Comparison of ENCODE assay signal across 22 cellular contexts in the genomic region with DNA sequence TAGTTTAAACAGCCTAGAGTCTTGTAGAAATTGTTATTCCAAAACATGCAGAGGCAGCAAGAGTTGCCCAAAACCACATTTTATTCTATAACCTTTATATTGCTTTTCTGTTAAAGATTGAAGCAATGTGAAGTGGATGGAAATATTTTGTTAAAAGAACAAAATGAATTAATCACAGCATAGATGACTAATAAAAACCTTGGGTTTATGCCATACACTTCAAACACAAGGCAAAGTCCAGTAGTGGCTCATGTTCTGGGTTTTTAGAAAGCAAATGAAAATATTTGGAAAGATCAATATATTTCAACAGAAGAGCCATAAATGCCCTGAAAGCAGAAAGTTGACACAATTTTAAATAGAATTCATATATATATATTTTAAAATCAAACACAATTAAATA. TPM values are rescaled to one million over a fixed set of nuclear protein-coding genes. Genes with fewer than 3 reads are reported as not detected.
A peak's percentile ranks its signal among the peaks of the same experiment; 100 is the strongest.
DNase-seq lines count a peak whose midpoint lies in the region; ATAC-seq and TF ChIP-seq lines count a peak whose summit lies in the region.
"Had no signal": no experiment of that assay in that cellular context is flagged by ENCODE, and none has a peak within 500 bp of the region (broad histone marks: within the 10 kb centered on the region; RNA-seq: fewer than 3 reads in every experiment).

No MANE protein-coding gene starts in this region.

- DNase-seq in AG20443 (ENCODE audit: low spot score) (peak; percentile 58), RKO (ENCODE audit: low spot score) (peak; percentile 22), fibroblast of pulmonary artery (ENCODE audit: low read depth) (peak; percentile 29), omental fat pad (ENCODE audit: low spot score) (no peak), activated gamma-delta T cell (lab: John Stamatoyannopoulos, UW) (no peak), NCI-H2171 treated with DMSO at 0.1 percent for 48 hours (lab: John Stamatoyannopoulos, UW) (no peak)
- no peak for DNase-seq in central memory CD4-positive, alpha-beta T cell
- DNase-seq: activated CD4-positive, alpha-beta T cell treated with anti-CD3 and anti-CD28 coated beads for 36 hours; activated naive CD8-positive, alpha-beta T cell treated with anti-CD3 and anti-CD28 coated beads, Interleukin-2, amount 10 ng/mL, durations not matched to agents 7 days and 5 days; AML-193; dermis blood vessel endothelial cell; DND-41; natural killer cell; NCI-H1417; NCI-H2171; NCI-H526 treated with DMSO at 0.1 percent for 48 hours; T-cell had no signal

- no peak overlapping the region for H3K4me3 ChIP-seq in fibroblast of pulmonary artery (replicated peaks; ENCODE audit: low read depth, low read length)
- H3K4me3 ChIP-seq: cardiac muscle cell, tibial artery had no signal

- peak; percentile 35 for ATAC-seq in omental fat pad (ENCODE audit: low FRiP score)
- ATAC-seq in HG03095 (IDR thresholded peaks at IDR 0.05; ENCODE audit: unreplicated experiment) = no peak
- ATAC-seq: activated CD4-positive, alpha-beta T cell treated with anti-CD3 and anti-CD28 coated beads for 36 hours; HCT116; natural killer cell; stimulated activated effector memory CD8-positive, alpha-beta T cell treated with anti-CD3 and anti-CD28 coated beads, Interleukin-12 subunit alpha, Interleukin-12 subunit beta, amount 100 ng/mL, for 72 hours; T-cell had no signal

- no peak for TF ChIP-seq CTCF in fibroblast of pulmonary artery (IDR thresholded peaks at IDR 0.05; ENCODE audit: low read length, missing control alignments)
- no peak for TF ChIP-seq CTCF in omental fat pad (IDR thresholded peaks at IDR 0.05)

RNA-seq across cellular contexts. Expression of gene ULK2, which starts 36.7 kb away (rescaled TPM):
- 10 to 100 TPM; 18.9 to 35.8 (median 26.5) TPM for total RNA-seq in omental fat pad

Comparison
In these comparisons a context has a peak if more than half of its experiments do, and no peak if none do; other contexts are left out.
1. DNase-seq: peak in AG20443 (single experiment), RKO (single experiment) and fibroblast of pulmonary artery (single experiment); none in omental fat pad (single experiment), central memory CD4-positive, alpha-beta T cell (single experiment), activated gamma-delta T cell (single experiment) and NCI-H2171 treated with DMSO at 0.1 percent for 48 hours (single experiment).